ENCODE assay signal across 9 cellular contexts in genomic region chr2:188978291-188979081, GRCh38. TPM values are rescaled to one million over a fixed set of nuclear protein-coding genes. Genes with fewer than 3 reads are reported as not detected.
A peak's percentile ranks its signal among the peaks of the same experiment; 100 is the strongest.
DNase-seq lines count a peak whose midpoint lies in the region; ATAC-seq and TF ChIP-seq lines count a peak whose summit lies in the region.
"Had no signal": no experiment of that assay in that cellular context is flagged by ENCODE, and none has a peak within 500 bp of the region (broad histone marks: within the 10 kb centered on the region; RNA-seq: fewer than 3 reads in every experiment).

No MANE protein-coding gene starts in this region.

- POLR2A ChIA-PET in Caco-2 (lab: Charles Lee): no interaction called here

- H3K36me3 ChIP-seq in Caco-2 (ENCODE audit: control insufficient read depth, insufficient read depth, low read length): no peaks in the 10 kb centered on the region

- H3K4me3 ChIP-seq in Caco-2 (ENCODE audit: low read depth, low read length): no peak overlapping the region

- H3K4me3 Mint-ChIP-seq in Caco-2 (ENCODE audit: unreplicated experiment): no peak overlapping the region
- H3K4me3 Mint-ChIP-seq in activated naive CD8-positive, alpha-beta T cell: peak overlapping the region; percentile 44
- H3K4me3 Mint-ChIP-seq in type B pancreatic cell: peak overlapping the region; percentile 79
- H3K4me3 Mint-ChIP-seq: IgD-negative memory B cell had no signal

- H3K4me1 ChIP-seq in Caco-2: peaks cover 12% of the 10 kb centered on the region

- H3K36me3 Mint-ChIP-seq in Caco-2 (ENCODE audit: insufficient read depth, unreplicated experiment) (no peaks in the 10 kb centered on the region), type B pancreatic cell (peaks cover 11% of the 10 kb centered on the region)
- H3K36me3 Mint-ChIP-seq in activated naive CD8-positive, alpha-beta T cell: no peaks in the 10 kb centered on the region
- H3K36me3 Mint-ChIP-seq: IgD-negative memory B cell had no signal

- H3K9me3 Mint-ChIP-seq in Caco-2 (ENCODE audit: unreplicated experiment): no peaks in the 10 kb centered on the region
- no peaks in the 10 kb centered on the region for H3K9me3 Mint-ChIP-seq in activated naive CD8-positive, alpha-beta T cell (ENCODE audit: low read depth)
- H3K9me3 Mint-ChIP-seq in type B pancreatic cell: no peaks in the 10 kb centered on the region
- H3K9me3 Mint-ChIP-seq: IgD-negative memory B cell had no signal

- TF ChIP-seq CTCF in Caco-2 (IDR thresholded peaks at IDR 0.05; ENCODE audit: insufficient read depth in 1 of 2, low read depth in 1 of 2, low read length in 1 of 2, severe bottlenecking in 1 of 2, unreplicated experiment in 1 of 2): peak; percentile 36 to 61
- TF ChIP-seq CTCF in type B pancreatic cell (conservative IDR thresholded peaks at IDR 0.05): peak; percentile 31

- H3K9me3 ChIP-seq in Caco-2: no peaks in the 10 kb centered on the region

- peaks cover 14% of the 10 kb centered on the region for H3K4me1 Mint-ChIP-seq in Caco-2 (ENCODE audit: low read depth, unreplicated experiment)
- peaks cover 13% of the 10 kb centered on the region for H3K4me1 Mint-ChIP-seq in activated naive CD8-positive, alpha-beta T cell (ENCODE audit: low read depth)
- peaks cover 13% of the 10 kb centered on the region for H3K4me1 Mint-ChIP-seq in type B pancreatic cell (ENCODE audit: unreplicated experiment)
- H3K4me1 Mint-ChIP-seq: IgD-negative memory B cell had no signal

- DNase-seq in Caco-2: peak; percentile 50 to 53
- DNase-seq in left kidney (ENCODE audit: low read depth, low spot score): peak; percentile 78
- DNase-seq in type B pancreatic cell (ENCODE audit: extremely low spot score, unreplicated experiment): no peak
- no peak for DNase-seq in stimulated activated CD4-positive, alpha-beta T cell treated with anti-CD3 and anti-CD28 coated beads, Interleukin-4, amount 100 ng/mL, for 24 hours
- DNase-seq in effector CD4-positive, alpha-beta T cell: no peak

- intact Hi-C loops in Caco-2 (cut with micrococcal nuclease; ENCODE audit: unreplicated experiment): loop anchor here (1.0 kb wide), 3 partner anchors 213 to 454 kb away; no protein-coding TSS in a partner anchor

- CTCF ChIA-PET in Caco-2 (lab: Charles Lee): interaction anchor here (0.6 to 1.5 kb wide), 12 partner anchors 9 to 460 kb away, joined by 3 to 10 read pairs (median 4); no protein-coding TSS in a partner anchor

- no peaks in the 10 kb centered on the region for H3K27me3 Mint-ChIP-seq in Caco-2 (ENCODE audit: insufficient read depth, unreplicated experiment)
- H3K27me3 Mint-ChIP-seq in activated naive CD8-positive, alpha-beta T cell: no peaks in the 10 kb centered on the region
- no peaks in the 10 kb centered on the region for H3K27me3 Mint-ChIP-seq in type B pancreatic cell

- H3K27me3 ChIP-seq in Caco-2 (replicated peaks; ENCODE audit: control insufficient read depth, insufficient read depth, low read length): no peaks in the 10 kb centered on the region

- ATAC-seq in GM19372 (IDR thresholded peaks at IDR 0.05; ENCODE audit: low read depth, unreplicated experiment) (peak; percentile 85), HG03139 (IDR thresholded peaks at IDR 0.05; ENCODE audit: unreplicated experiment) (peak; percentile 74)

- H3K27ac Mint-ChIP-seq in Caco-2 (ENCODE audit: unreplicated experiment) (peak overlapping the region; percentile 57), type B pancreatic cell (peak overlapping the region; percentile 85)
- peak overlapping the region; percentile 92 for H3K27ac Mint-ChIP-seq in activated naive CD8-positive, alpha-beta T cell
- H3K27ac Mint-ChIP-seq: IgD-negative memory B cell had no signal

- no TSS peak for BruUV-seq in Caco-2 (replicated peaks; lab: Mats Ljungman, UMichigan)

RNA-seq across cellular contexts. Expression of gene COL3A1, which starts 4.3 kb away (rescaled TPM):
- total RNA-seq in Caco-2 (2022) (25.4 and 29.2 TPM in 2 replicates), type B pancreatic cell (ENCODE audit: low replicate concordance) (282 and 1,124 TPM in 2 replicates)

Comparison
In these comparisons a context has a peak if more than half of its experiments do, and no peak if none do; other contexts are left out.
1. DNase-seq: peak in Caco-2 (2 of 2) and left kidney (single experiment); none in type B pancreatic cell (single experiment), stimulated activated CD4-positive, alpha-beta T cell treated with anti-CD3 and anti-CD28 coated beads, Interleukin-4, amount 100 ng/mL, for 24 hours (single experiment) and effector CD4-positive, alpha-beta T cell (single experiment).
2. Peak in every context shown above with its lines, with median percentiles within 50 percentile points of each other: H3K27ac Mint-ChIP-seq.